1 cellular context compared by ENCODE assay signal in genomic region chr3:32669226-32669625, GRCh38. TPM values are rescaled to one million over a fixed set of nuclear protein-coding genes. Genes with fewer than 3 reads are reported as not detected.
DNase-seq lines count a peak whose midpoint lies in the region; ATAC-seq, FAIRE-seq and TF ChIP-seq lines count a peak whose summit lies in the region.
"Not testable (repeated sequence)": the region's sequence is repeated elsewhere in the genome, so short reads cannot be mapped to it uniquely, and the experiment has no call there.

No MANE protein-coding gene starts in this region.

- H3K79me2 ChIP-seq in K562 (ENCODE audit: control insufficient read depth, insufficient read depth, low read length): not testable (repeated sequence)

- not testable (repeated sequence) for BruUV-seq in K562 (replicated peaks; lab: Mats Ljungman, UMichigan)

- in situ Hi-C loops in K562 (cut with MboI): loop anchor here (5.0 kb wide), 2 partner anchors 152 to 292 kb away; no protein-coding TSS in a partner anchor

- TF ChIP-seq RAD21 in K562 (CRISPR knock-in tag; conservative IDR thresholded peaks at IDR 0.05 in 1 of 2, IDR thresholded peaks at IDR 0.05 in 1 of 2): not testable (repeated sequence)

- H3K4me3 ChIP-seq in K562: not testable (repeated sequence)

- not testable (repeated sequence) for H4K20me1 ChIP-seq in K562 (replicated peaks; ENCODE audit: control insufficient read depth, insufficient read depth, low read length)

- not testable (repeated sequence) for H3K9ac ChIP-seq in K562 (ENCODE audit: insufficient read depth in 1 of 2, low read depth in 2 of 2, low read length in 2 of 2)

- WGBS in K562 (ENCODE audit: insufficient coverage, low coverage, missing lambda C conversion rate): 6% methylated on average over 6 of the region's 6 CpGs

- TF ChIP-seq CTCF in K562 (IDR thresholded peaks at IDR 0.05 in 2 of 3, conservative IDR thresholded peaks at IDR 0.05 in 1 of 3; ENCODE audit: insufficient read depth in 2 of 3, low read depth in 1 of 3, low read length in 3 of 3): not testable (repeated sequence)

- TF ChIP-seq EP300 in K562 (IDR thresholded peaks at IDR 0.05; ENCODE audit: low read length): not testable (repeated sequence)

- H3K9me3 ChIP-seq in K562 (replicated peaks; ENCODE audit: control insufficient read depth, insufficient read depth, low read depth, low read length): not testable (repeated sequence)

- not testable (repeated sequence) for H3K27me3 ChIP-seq in K562 (ENCODE audit: control insufficient read depth in 2 of 2, insufficient read depth in 2 of 2, low read length in 2 of 2)

- H3K9me1 ChIP-seq in K562 (ENCODE audit: control insufficient read depth, insufficient read depth, low read length): not testable (repeated sequence)

- not testable (repeated sequence) for H3K4me2 ChIP-seq in K562 (ENCODE audit: insufficient read depth, low read length)

- FAIRE-seq in K562 (lab: Jason Lieb, UNC): not testable (repeated sequence)

- H3K27ac ChIP-seq in K562 (ENCODE audit: extremely low read depth, low read depth, low read length): not testable (repeated sequence)

- H3K4me1 ChIP-seq in K562 (replicated peaks in 1 of 2; ENCODE audit: control insufficient read depth in 2 of 2, insufficient read depth in 2 of 2, low read length in 2 of 2): not testable (repeated sequence)

- intact Hi-C loops in K562 (cut with micrococcal nuclease): loop anchor here (10.0 kb wide), 3 partner anchors 266 to 494 kb away; no protein-coding TSS in a partner anchor

- POLR2A ChIA-PET in K562 (lab: Yijun Ruan, JAX): interaction anchor here (0.6 to 0.9 kb wide), 2 partner anchors 29 to 89 kb away, joined by 3 to 4 read pairs; no protein-coding TSS in a partner anchor

- not testable (repeated sequence) for DNase-seq in K562 (ENCODE audit: extremely low read depth in 1 of 4, low spot score in 3 of 4)

- not testable (repeated sequence) for TF ChIP-seq POLR2A in K562 (conservative IDR thresholded peaks at IDR 0.05)

- H2AFZ ChIP-seq in K562 (ENCODE audit: low read depth, low read length): not testable (repeated sequence)

- not testable (repeated sequence) for ATAC-seq in K562

- not testable (repeated sequence) for H3K36me3 ChIP-seq in K562 (ENCODE audit: control insufficient read depth, insufficient read depth, low read length)

- CTCF ChIA-PET in K562 (lab: Yijun Ruan, JAX; ENCODE audit: low intra/inter-chr PET ratio): not testable (repeated sequence)

TF ChIP-seq in K562, 482 proteins besides CTCF, POLR2A, EP300 and RAD21:
- TF ChIP-seq ZNF766 (CRISPR knock-in tag; conservative IDR thresholded peaks at IDR 0.05): peak; percentile 73
- peak; percentile 73; the same call in 1 of the 2 replicates for TF ChIP-seq ZNF12 (CRISPR knock-in tag; IDR thresholded peaks at IDR 0.05)
- peak in 1 of 2 experiments; percentile 49; a peak in 1 of 4 replicates for TF ChIP-seq TRIM24 (IDR thresholded peaks at IDR 0.05)
- TF ChIP-seq CBFA2T2 (conservative IDR thresholded peaks at IDR 0.05): peak; percentile 14; the same call in 1 of the 2 replicates
- peak; percentile 44; the same call in 1 of the 2 replicates for TF ChIP-seq TAL1 (IDR thresholded peaks at IDR 0.05)
- TF ChIP-seq ARID1B (IDR thresholded peaks at IDR 0.05): peak; percentile 40; the same call in 1 of the 2 replicates
- TF ChIP-seq CBFA2T3 (IDR thresholded peaks at IDR 0.05): peak; percentile 47; the same call in 1 of the 2 replicates

RNA-seq across cellular contexts. Expression of gene CNOT10, which starts 15.8 kb away (rescaled TPM):
- 123 and 357 TPM in 2 replicates for total RNA-seq in K562 (2011; cell fraction: chromatin; rRNA removed; ENCODE audit: low replicate concordance)
- total RNA-seq in K562 (2011; cell fraction: nucleolus; rRNA removed): 80.2 and 91.3 TPM in 2 replicates
- 134 and 162 TPM in 2 replicates for total RNA-seq in K562 (2011; cell fraction: nucleoplasm; rRNA removed)
- total RNA-seq in K562 (2014; rRNA removed) (74.1 and 81.9 TPM in 2 replicates), K562 (2014; rRNA removed; fragmentation: Illumina TruSeq; extraction: Trizol) (100 and 101 TPM in 2 replicates), K562 (2015; rRNA removed; fragmentation: Illumina TruSeq; extraction: Trizol) (74.6 and 75.2 TPM in 2 replicates), K562 (2021) (91.7 and 102 TPM in 2 replicates)
- polyA plus RNA-seq in K562 (2011; rRNA removed) (106 and 114 TPM in 2 replicates), K562 (2014; fragmentation: Illumina TruSeq; extraction: Trizol) (87.0 and 111 TPM in 2 replicates), K562 (2014; fragmentation: Nextera tagmentation; extraction: Ambion mirVana) (10 to 100 TPM; 35.7 to 52.2 TPM), K562 (2014; rRNA removed) (74.3 and 101 TPM in 2 replicates)
- 78.3 and 108 TPM in 2 replicates for polyA plus RNA-seq in K562 (2011; cell fraction: cytosol; rRNA removed)
- polyA plus RNA-seq in K562 (2011; cell fraction: nucleus; rRNA removed): 46.6 and 68.4 TPM in 2 replicates
- 50.0 and 65.9 TPM in 2 replicates for polyA plus RNA-seq in K562 (2012)
- polyA minus RNA-seq in K562 (2011; rRNA and poly(A)+ RNA removed): 134 and 158 TPM in 2 replicates
- 56.0 and 69.2 TPM in 2 replicates for polyA minus RNA-seq in K562 (2011; cell fraction: cytosol; rRNA and poly(A)+ RNA removed)
- polyA minus RNA-seq in K562 (2011; cell fraction: nucleus; rRNA and poly(A)+ RNA removed): 44.8 and 79.4 TPM in 2 replicates
